ENCODE assay signal across 8 cellular contexts in genomic region chr16:3938843-3939624, GRCh38. TPM values are rescaled to one million over a fixed set of nuclear protein-coding genes. Genes with fewer than 3 reads are reported as not detected.
DNase-seq lines count a peak whose midpoint lies in the region; ATAC-seq, FAIRE-seq and TF ChIP-seq lines count a peak whose summit lies in the region.

No MANE protein-coding gene starts in this region.

- TF ChIP-seq CTCF in AG09319 (IDR thresholded peaks at IDR 0.05; ENCODE audit: low read depth, low read length) (peak; percentile 95), glutamatergic neuron (IDR thresholded peaks at IDR 0.05; ENCODE audit: partially characterized antibody, unreplicated experiment) (peak; percentile 88), progenitor cell of endocrine pancreas (IDR thresholded peaks at IDR 0.05; ENCODE audit: unreplicated experiment) (peak; percentile 89), uterus (IDR thresholded peaks at IDR 0.05) (peak; percentile 78 to 95 (median 90))

- no peaks in the 10 kb centered on the region for H3K36me3 ChIP-seq in uterus

- no peaks in the 10 kb centered on the region for H3K4me1 ChIP-seq in uterus

- H3K27ac Mint-ChIP-seq in glutamatergic neuron (ENCODE audit: unreplicated experiment) (no peak overlapping the region), progenitor cell of endocrine pancreas (no peak overlapping the region)

- H3K27ac ChIP-seq in uterus = no peak overlapping the region

- intact Hi-C loops in uterus (cut with DNase I; ENCODE audit: low total_unique reads) = no loop called here

- H3K4me3 ChIP-seq in uterus = peak overlapping the region; percentile 39

- ATAC-seq in GM21367 (IDR thresholded peaks at IDR 0.05; ENCODE audit: unreplicated experiment) = no peak

- H3K27me3 Mint-ChIP-seq in glutamatergic neuron (ENCODE audit: unreplicated experiment) (peaks cover 2% of the 10 kb centered on the region), progenitor cell of endocrine pancreas (peaks cover 3% of the 10 kb centered on the region)

- H3K27me3 ChIP-seq in uterus = no peaks in the 10 kb centered on the region

- H3K9me3 Mint-ChIP-seq in glutamatergic neuron (ENCODE audit: unreplicated experiment) (peaks cover 2% of the 10 kb centered on the region), progenitor cell of endocrine pancreas (ENCODE audit: low read depth) (peaks cover 5% of the 10 kb centered on the region)

- FAIRE-seq in H54 (lab: Jason Lieb, UNC) = no peak

- H3K36me3 Mint-ChIP-seq in glutamatergic neuron (ENCODE audit: unreplicated experiment) (peaks cover 10% of the 10 kb centered on the region), progenitor cell of endocrine pancreas (ENCODE audit: insufficient read depth) (no peaks in the 10 kb centered on the region)

- DNase-seq in AG09319 (ENCODE audit: extremely low read depth, low read depth) = peak; percentile 40
- peak; percentile 72 for DNase-seq in H54 (ENCODE audit: insufficient read length, low spot score)
- peak; percentile 21 to 48 for DNase-seq in SHP77 (lab: John Stamatoyannopoulos, UW)
- peak; percentile 65 for DNase-seq in activated naive CD4-positive, alpha-beta T cell treated with Interleukin-2 at 50 U/mL for 16 hours
- peak; percentile 83 for DNase-seq in glutamatergic neuron
- peak; percentile 63 for DNase-seq in progenitor cell of endocrine pancreas (ENCODE audit: low spot score, unreplicated experiment)
- peak; percentile 45 to 63 for DNase-seq in uterus

- no peak overlapping the region for H3K4me3 Mint-ChIP-seq in glutamatergic neuron (ENCODE audit: unreplicated experiment)
- H3K4me3 Mint-ChIP-seq in progenitor cell of endocrine pancreas (ENCODE audit: low read depth) = no peak overlapping the region

- no peak for TF ChIP-seq POLR2A in H54 (IDR thresholded peaks at IDR 0.05; ENCODE audit: low read depth, low read length)
- no peak for TF ChIP-seq POLR2A in uterus (IDR thresholded peaks at IDR 0.05)

- H3K4me1 Mint-ChIP-seq in glutamatergic neuron (ENCODE audit: low read depth, unreplicated experiment) (no peaks in the 10 kb centered on the region), progenitor cell of endocrine pancreas (ENCODE audit: low read depth) (peaks cover 5% of the 10 kb centered on the region)

- H3K9me3 ChIP-seq in uterus = no peaks in the 10 kb centered on the region

RNA-seq across cellular contexts. Expression of gene CREBBP, which starts 58.5 kb away (rescaled TPM):
- total RNA-seq in glutamatergic neuron (ENCODE audit: unreplicated experiment) = 96.9 TPM
- total RNA-seq in progenitor cell of endocrine pancreas = 144 and 146 TPM in 2 replicates
- total RNA-seq in uterus = 100 to 1,000 TPM in 1 of 4 donors, 10 to 100 TPM in 3; 58.5 to 146 (median 65.6) TPM
